ENCODE assay signal across 13 cellular contexts in the genomic region with DNA sequence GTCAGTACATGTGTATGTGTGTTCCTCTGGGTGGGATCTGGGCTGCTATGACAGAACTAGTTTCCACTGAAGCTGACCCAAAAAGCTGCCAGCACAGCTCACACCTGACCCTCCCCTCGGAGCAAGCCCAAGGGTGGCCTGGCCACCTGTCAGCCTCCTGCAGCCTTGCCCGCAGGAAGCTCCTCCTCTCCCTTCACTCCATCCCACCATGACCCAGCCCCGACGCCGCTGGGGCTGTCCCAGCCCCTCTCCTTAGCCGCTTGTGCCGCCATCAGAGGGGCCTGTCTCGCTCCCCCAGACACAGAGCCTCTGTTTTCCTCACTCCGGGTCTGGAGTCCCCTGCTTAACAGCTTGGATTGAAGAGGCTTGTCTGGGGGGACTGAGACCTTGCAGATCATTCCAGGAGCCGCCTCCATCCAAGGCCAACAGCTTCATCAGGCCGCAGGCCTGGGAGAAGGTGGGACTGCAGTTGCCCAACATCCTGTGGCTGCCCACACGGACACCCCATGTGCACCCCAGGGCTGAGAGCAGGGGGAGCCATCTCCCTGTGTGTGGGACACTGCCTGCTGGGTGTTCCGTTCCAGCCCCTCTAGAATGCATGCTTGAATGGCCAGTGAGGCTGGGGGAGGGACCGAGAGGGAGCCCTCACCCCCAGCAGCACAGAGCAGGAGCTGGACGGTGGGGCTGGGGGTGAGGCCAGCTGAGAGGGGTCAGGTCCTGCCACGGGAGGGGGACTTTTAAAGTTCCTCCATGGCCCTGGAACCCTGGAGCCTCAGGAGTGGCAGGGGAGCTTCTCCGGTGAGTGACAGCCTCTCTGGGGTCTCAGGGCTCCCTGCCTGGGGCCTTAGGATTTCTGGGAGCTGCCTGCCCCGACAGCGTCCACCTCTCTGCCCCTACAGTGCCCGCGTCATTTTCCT. TPM values are rescaled to one million over a fixed set of nuclear protein-coding genes. Genes with fewer than 3 reads are reported as not detected.
DNase-seq lines count a peak whose midpoint lies in the region; ATAC-seq, FAIRE-seq and TF ChIP-seq lines count a peak whose summit lies in the region.
"Had no signal": no experiment of that assay in that cellular context is flagged by ENCODE, and none has a peak within 500 bp of the region (broad histone marks: within the 10 kb centered on the region; RNA-seq: fewer than 3 reads in every experiment).

No MANE protein-coding gene starts in this region.

- H3K23ac ChIP-seq in mesenchymal stem cell (ENCODE audit: low read length in 2 of 2), result peak overlapping the region in 1 of 2 experiments; percentile 54

- peak overlapping the region; percentile 92 for H4K91ac ChIP-seq in mesenchymal stem cell (ENCODE audit: low read length)

- peak overlapping the region; percentile 11 for H2AK5ac ChIP-seq in mesenchymal stem cell (ENCODE audit: low read length, severe bottlenecking)

- peaks cover 10% of the 10 kb centered on the region for H3K27me3 Mint-ChIP-seq in endothelial cell (ENCODE audit: unreplicated experiment)

- peak overlapping the region; percentile 21 to 89 for H3K4ac ChIP-seq in mesenchymal stem cell (ENCODE audit: low read depth in 1 of 2, low read length in 2 of 2)

- H2BK120ac ChIP-seq in mesenchymal stem cell (ENCODE audit: low read depth, low read length), result peak overlapping the region; percentile 65

- peak overlapping the region; percentile 37 for H3K4me3 Mint-ChIP-seq in endothelial cell (ENCODE audit: unreplicated experiment)

- H3K36me3 ChIP-seq in MG63 (no peaks in the 10 kb centered on the region), mesenchymal stem cell (ENCODE audit: control insufficient read depth in 1 of 2, insufficient read depth in 2 of 2, low read depth in 1 of 2, low read length in 2 of 2) (peaks cover 0 to 11% of the 10 kb centered on the region in 2 experiments), transverse colon (no peaks in the 10 kb centered on the region)

- no peak overlapping the region for H3K27ac Mint-ChIP-seq in endothelial cell (ENCODE audit: unreplicated experiment)
- H3K27ac Mint-ChIP-seq: activated naive CD4-positive, alpha-beta T cell treated with anti-CD3 and anti-CD28 coated beads, Interleukin-2, amount 50 U/mL, for 24 hours had no signal

- peak overlapping the region in 1 of 2 experiments; percentile 45 for H3K14ac ChIP-seq in mesenchymal stem cell (ENCODE audit: low read length in 2 of 2)

- ATAC-seq in GM21825 (IDR thresholded peaks at IDR 0.05; ENCODE audit: unreplicated experiment) (no peak), GM18868 (IDR thresholded peaks at IDR 0.05; ENCODE audit: unreplicated experiment) (no peak)

- intact Hi-C loops in transverse colon (cut with DNase I; ENCODE audit: low total_unique reads), result loop anchor here (2.0 to 5.0 kb wide), 2 partner anchors 36 to 75 kb away; a partner anchor contains a TSS

- H3K4me1 ChIP-seq in mesenchymal stem cell (ENCODE audit: control insufficient read depth, insufficient read depth, low read depth, low read length) (peaks cover 72% of the 10 kb centered on the region), transverse colon (peaks cover 21 to 58% (median 42%) of the 10 kb centered on the region in 4 donors)

- peaks cover 5% of the 10 kb centered on the region for H3K79me1 ChIP-seq in mesenchymal stem cell (replicated peaks; ENCODE audit: low read length, poor library complexity, severe bottlenecking)

- H3K9me3 ChIP-seq in MG63 (no peaks in the 10 kb centered on the region), mesenchymal stem cell (ENCODE audit: control insufficient read depth, low read length) (no peaks in the 10 kb centered on the region), transverse colon (no peaks in the 10 kb centered on the region)

- no peak for FAIRE-seq in RCC 7860 (lab: Jason Lieb, UNC)
- FAIRE-seq: H54 had no signal

- TF ChIP-seq EP300 in transverse colon (IDR thresholded peaks at IDR 0.05; ENCODE audit: low read depth), result no peak

- in situ Hi-C loops in transverse colon (cut with MboI; ENCODE audit: low pct_ligation_motif_present in 1 of 4, low pct_unique_long_range_greater_than_20kb in 1 of 4, low sequenced_read_pairs in 3 of 4), result no loop called here

- H3K4me3 ChIP-seq in MG63, result peak overlapping the region; percentile 31
- H3K4me3 ChIP-seq in mesenchymal stem cell (ENCODE audit: insufficient read depth in 1 of 2, low read depth in 1 of 2, low read length in 2 of 2), result peak overlapping the region; percentile 56 to 95
- H3K4me3 ChIP-seq in transverse colon, result peak overlapping the region; percentile 47 to 66 (median 50)

- peak overlapping the region; percentile 84 for H3K4me2 ChIP-seq in mesenchymal stem cell (ENCODE audit: low read length, poor library complexity, severe bottlenecking)

- peak overlapping the region; percentile 95 for H3K9ac ChIP-seq in mesenchymal stem cell (ENCODE audit: low read length)

- peak overlapping the region; percentile 88 for H2BK15ac ChIP-seq in mesenchymal stem cell (ENCODE audit: low read depth, poor library complexity, severe bottlenecking)

- no peaks in the 10 kb centered on the region for H3K4me1 Mint-ChIP-seq in endothelial cell (ENCODE audit: unreplicated experiment)
- H3K4me1 Mint-ChIP-seq: activated naive CD4-positive, alpha-beta T cell treated with anti-CD3 and anti-CD28 coated beads, Interleukin-2, amount 50 U/mL, for 24 hours had no signal

- no peak overlapping the region for H2AFZ ChIP-seq in mesenchymal stem cell (ENCODE audit: low read depth, low read length)

- no peak for TF ChIP-seq POLR2A in transverse colon (IDR thresholded peaks at IDR 0.05)

- H3K27ac ChIP-seq in mesenchymal stem cell (ENCODE audit: low read length, poor library complexity, severe bottlenecking), result peak overlapping the region; percentile 45
- H3K27ac ChIP-seq in transverse colon, result peak overlapping the region; percentile 87 to 98 (median 94)

- peak overlapping the region in 1 of 2 experiments; percentile 8 for H2BK12ac ChIP-seq in mesenchymal stem cell (ENCODE audit: low read length in 2 of 2)

- 47% methylated on average over 21 of the region's 21 CpGs for WGBS in mesenchymal stem cell
- WGBS in transverse colon (ENCODE audit: low coverage in 1 of 2), 2 donors, result 43% methylated on average over 21 of the region's 21 CpGs; no CpG with 5 or more reads in 1 of the 2 donors

- DNase-seq in MG63 (no peak), endothelial cell (ENCODE audit: low spot score) (no peak), mesenchymal stem cell (peak; percentile 58), transverse colon (no peak), NCI-H524 (lab: John Stamatoyannopoulos, UW) (no peak), RCC 7860 (ENCODE audit: low spot score) (no peak)
- DNase-seq: hippocampal formation, KBM-7, NCI-H774 had no signal

- H3K18ac ChIP-seq in mesenchymal stem cell (ENCODE audit: low read depth in 1 of 2, low read length in 2 of 2), result peak overlapping the region; percentile 64 to 85

- no peak for TF ChIP-seq CTCF in endothelial cell (IDR thresholded peaks at IDR 0.05; ENCODE audit: unreplicated experiment)
- TF ChIP-seq CTCF in transverse colon (IDR thresholded peaks at IDR 0.05), result no peak

- no peaks in the 10 kb centered on the region for H3K9me3 Mint-ChIP-seq in endothelial cell (ENCODE audit: unreplicated experiment)
- H3K9me3 Mint-ChIP-seq: activated naive CD4-positive, alpha-beta T cell treated with anti-CD3 and anti-CD28 coated beads, Interleukin-2, amount 50 U/mL, for 24 hours had no signal

- H3K27me3 ChIP-seq in MG63 (no peaks in the 10 kb centered on the region), mesenchymal stem cell (ENCODE audit: control insufficient read depth in 1 of 2, insufficient read depth in 1 of 2, low read length in 2 of 2) (no peaks in the 10 kb centered on the region), transverse colon (peaks cover 47% of the 10 kb centered on the region)

- peak overlapping the region; percentile 10 for H2BK5ac ChIP-seq in mesenchymal stem cell (ENCODE audit: low read depth, low read length, poor library complexity, severe bottlenecking)

- H3K36me3 Mint-ChIP-seq in endothelial cell (ENCODE audit: low read depth, unreplicated experiment), result no peaks in the 10 kb centered on the region
- H3K36me3 Mint-ChIP-seq: activated naive CD4-positive, alpha-beta T cell treated with anti-CD3 and anti-CD28 coated beads, Interleukin-2, amount 50 U/mL, for 24 hours had no signal

- H4K8ac ChIP-seq in mesenchymal stem cell (ENCODE audit: low read length), result peak overlapping the region; percentile 94

RNA-seq across cellular contexts. Expression of a gene that starts 0.7 kb away (rescaled TPM):
- total RNA-seq in MG63 (2014; rRNA removed; shearing (Covaris generic); ENCODE audit: low replicate concordance), result 2.0 TPM in 1 of 2 replicates, not detected in the other
- 0.54 TPM for total RNA-seq in endothelial cell (ENCODE audit: unreplicated experiment)
- polyA plus RNA-seq in mesenchymal stem cell (2013, experiment 1 of 2), result 28.0 TPM
- polyA plus RNA-seq in mesenchymal stem cell (2013, experiment 2 of 2), result 29.6 TPM
- total RNA-seq in transverse colon, result 100 to 1,000 TPM in 1 of 4 donors, 10 to 100 TPM in 3; 17.9 to 119 (median 43.6) TPM

RNA-seq across cellular contexts. Expression of a gene that starts 31.6 kb away (rescaled TPM):
- not detected in 2 replicates for total RNA-seq in MG63 (2014; rRNA removed; shearing (Covaris generic); ENCODE audit: low replicate concordance)
- total RNA-seq in endothelial cell (ENCODE audit: unreplicated experiment), result not detected
- polyA plus RNA-seq in mesenchymal stem cell (2013, experiment 1 of 2), result not detected
- not detected for polyA plus RNA-seq in mesenchymal stem cell (2013, experiment 2 of 2)
- total RNA-seq in transverse colon, result not detected

RNA-seq across cellular contexts. Expression of a gene that starts 36.4 kb away (rescaled TPM):
- 2.4 and 5.4 TPM in 2 replicates for total RNA-seq in MG63 (2014; rRNA removed; shearing (Covaris generic); ENCODE audit: low replicate concordance)
- total RNA-seq in endothelial cell (ENCODE audit: unreplicated experiment), result 31.4 TPM
- 4.9 TPM for polyA plus RNA-seq in mesenchymal stem cell (2013, experiment 1 of 2)
- 4.7 TPM for polyA plus RNA-seq in mesenchymal stem cell (2013, experiment 2 of 2)
- total RNA-seq in transverse colon, result 10 to 100 TPM; 16.8 to 25.4 (median 20.7) TPM
